Comparison of ENCODE assay signal across 1 cellular context in the genomic region with DNA sequence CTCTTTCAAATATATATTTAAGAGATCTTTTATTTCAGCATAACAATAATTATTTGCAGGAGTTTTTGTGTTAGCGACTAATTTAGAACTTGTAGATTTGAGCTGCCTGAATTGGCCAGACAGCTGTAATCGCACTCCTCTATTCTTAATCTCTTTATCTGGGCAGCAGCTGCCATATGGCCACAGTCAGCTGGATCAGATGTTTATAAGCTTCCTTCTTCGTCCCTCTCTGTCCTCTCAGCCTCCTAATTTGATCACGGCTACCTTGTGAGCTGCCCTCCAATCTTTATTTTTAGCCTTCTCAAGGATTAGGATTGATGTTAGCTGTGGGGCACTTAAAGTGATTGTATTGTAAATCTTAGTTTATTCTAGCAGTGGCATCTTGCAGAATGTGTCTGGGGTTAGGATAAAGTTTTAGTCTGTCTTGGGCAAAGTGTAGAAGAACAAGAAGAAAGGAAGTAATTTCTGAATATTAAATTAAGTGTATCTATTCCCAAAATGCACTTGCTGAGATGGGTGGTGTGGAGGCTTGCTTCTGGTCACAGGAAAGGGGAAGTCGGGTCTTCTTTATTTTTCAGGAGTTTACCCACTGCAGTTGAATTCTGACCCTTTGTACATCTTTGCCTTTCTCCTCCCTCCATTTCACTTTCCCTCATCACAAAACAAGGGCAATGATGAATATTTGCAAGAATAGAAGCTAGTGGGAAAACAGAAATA.
TF ChIP-seq lines count a peak whose summit lies in the region.

No MANE protein-coding gene starts in this region.

TF ChIP-seq in GM23338, 12 proteins besides CTCF, POLR2A, EP300 and RAD21 (continued from another document):
- no peak for TF ChIP-seq ZNF462 (CRISPR knock-in tag; IDR thresholded peaks at IDR 0.05)
- no peak for TF ChIP-seq CREB1 (CRISPR knock-in tag; IDR thresholded peaks at IDR 0.05; ENCODE audit: low read depth)
- no peak for TF ChIP-seq POLR2AphosphoS5 (IDR thresholded peaks at IDR 0.05; ENCODE audit: low read depth)
- TF ChIP-seq, protein P1, sequence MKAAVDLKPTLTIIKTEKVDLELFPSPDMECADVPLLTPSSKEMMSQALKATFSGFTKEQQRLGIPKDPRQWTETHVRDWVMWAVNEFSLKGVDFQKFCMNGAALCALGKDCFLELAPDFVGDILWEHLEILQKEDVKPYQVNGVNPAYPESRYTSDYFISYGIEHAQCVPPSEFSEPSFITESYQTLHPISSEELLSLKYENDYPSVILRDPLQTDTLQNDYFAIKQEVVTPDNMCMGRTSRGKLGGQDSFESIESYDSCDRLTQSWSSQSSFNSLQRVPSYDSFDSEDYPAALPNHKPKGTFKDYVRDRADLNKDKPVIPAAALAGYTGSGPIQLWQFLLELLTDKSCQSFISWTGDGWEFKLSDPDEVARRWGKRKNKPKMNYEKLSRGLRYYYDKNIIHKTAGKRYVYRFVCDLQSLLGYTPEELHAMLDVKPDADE (IDR thresholded peaks at IDR 0.05) = no peak
- TF ChIP-seq JUNB (IDR thresholded peaks at IDR 0.05; ENCODE audit: unreplicated experiment) = no peak
